ENCODE assay signal across 1 cellular context in the genomic region with DNA sequence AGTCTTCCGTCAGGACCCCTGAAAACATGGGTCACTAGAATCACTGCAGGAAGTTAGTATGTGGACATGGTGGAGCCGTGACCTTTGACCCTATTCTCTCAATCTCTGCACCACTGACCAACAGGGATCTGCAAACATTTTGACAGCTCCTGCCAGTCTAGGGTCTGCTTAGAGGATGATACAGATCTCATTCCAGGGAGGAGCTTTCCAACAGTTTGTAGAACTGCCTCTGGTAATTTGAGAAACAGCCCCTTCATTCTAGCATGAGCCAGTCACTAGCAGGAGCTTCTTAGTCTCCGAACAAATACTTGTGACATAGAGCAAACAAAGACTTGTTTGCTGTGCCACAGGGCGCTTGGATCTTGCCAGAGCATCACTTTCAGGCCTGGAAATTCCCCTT.
TF ChIP-seq lines count a peak whose summit lies in the region.

No MANE protein-coding gene starts in this region.

TF ChIP-seq in HepG2, 621 proteins besides CTCF, POLR2A, EP300 and RAD21 (continued from another document):
- TF ChIP-seq, protein P1, sequence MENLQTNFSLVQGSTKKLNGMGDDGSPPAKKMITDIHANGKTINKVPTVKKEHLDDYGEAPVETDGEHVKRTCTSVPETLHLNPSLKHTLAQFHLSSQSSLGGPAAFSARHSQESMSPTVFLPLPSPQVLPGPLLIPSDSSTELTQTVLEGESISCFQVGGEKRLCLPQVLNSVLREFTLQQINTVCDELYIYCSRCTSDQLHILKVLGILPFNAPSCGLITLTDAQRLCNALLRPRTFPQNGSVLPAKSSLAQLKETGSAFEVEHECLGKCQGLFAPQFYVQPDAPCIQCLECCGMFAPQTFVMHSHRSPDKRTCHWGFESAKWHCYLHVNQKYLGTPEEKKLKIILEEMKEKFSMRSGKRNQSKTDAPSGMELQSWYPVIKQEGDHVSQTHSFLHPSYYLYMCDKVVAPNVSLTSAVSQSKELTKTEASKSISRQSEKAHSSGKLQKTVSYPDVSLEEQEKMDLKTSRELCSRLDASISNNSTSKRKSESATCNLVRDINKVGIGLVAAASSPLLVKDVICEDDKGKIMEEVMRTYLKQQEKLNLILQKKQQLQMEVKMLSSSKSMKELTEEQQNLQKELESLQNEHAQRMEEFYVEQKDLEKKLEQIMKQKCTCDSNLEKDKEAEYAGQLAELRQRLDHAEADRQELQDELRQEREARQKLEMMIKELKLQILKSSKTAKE (CRISPR knock-in tag; IDR thresholded peaks at IDR 0.05; ENCODE audit: borderline replicate concordance) = no peak
